Comparison of ENCODE assay signal across 8 cellular contexts in genomic region chr10:30435499-30436117, GRCh38. TPM values are rescaled to one million over a fixed set of nuclear protein-coding genes. Genes with fewer than 3 reads are reported as not detected.
DNase-seq lines count a peak whose midpoint lies in the region; ATAC-seq and TF ChIP-seq lines count a peak whose summit lies in the region.
"Not testable (repeated sequence)": the region's sequence is repeated elsewhere in the genome, so short reads cannot be mapped to it uniquely, and the experiment has no call there.

No MANE protein-coding gene starts in this region.

- H3K4me3 Mint-ChIP-seq in CD4-positive, alpha-beta memory T cell: peak overlapping the region; percentile 83 to 94 (median 91)
- peak overlapping the region; percentile 94 to 96 (median 96) for H3K4me3 Mint-ChIP-seq in IgD-negative memory B cell
- H3K4me3 Mint-ChIP-seq in WTC11: peak overlapping the region; percentile 90

- peaks cover 56% of the 10 kb centered on the region for H3K4me1 ChIP-seq in CD4-positive, alpha-beta memory T cell (ENCODE audit: insufficient read depth, low read length)
- not testable (repeated sequence) for H3K4me1 ChIP-seq in esophagus (ENCODE audit: control insufficient read depth in 2 of 2, insufficient read depth in 2 of 2, low read length in 1 of 2)
- H3K4me1 ChIP-seq in left lung (peaks cover 21 to 69% of the 10 kb centered on the region in 2 donors), neutrophil (ENCODE audit: control insufficient read depth in 1 of 2, insufficient read depth in 1 of 2, low read depth in 1 of 2, low read length in 1 of 2) (peaks cover 74 to 75% of the 10 kb centered on the region in 2 experiments), suprapubic skin (peaks cover 80% of the 10 kb centered on the region)

- H3K27ac Mint-ChIP-seq in CD4-positive, alpha-beta memory T cell: peak overlapping the region; percentile 70 to 94 (median 91)
- H3K27ac Mint-ChIP-seq in IgD-negative memory B cell: peak overlapping the region; percentile 77 to 98 (median 97)
- H3K27ac Mint-ChIP-seq in WTC11: peak overlapping the region; percentile 85

- H3K27me3 ChIP-seq in CD4-positive, alpha-beta memory T cell (ENCODE audit: insufficient read depth, low read length); esophagus (ENCODE audit: control insufficient read depth in 1 of 2, insufficient read depth in 2 of 2, low read length in 2 of 2); left lung; neutrophil; suprapubic skin: not testable (repeated sequence)

- H3K27ac ChIP-seq in CD4-positive, alpha-beta memory T cell (ENCODE audit: low read depth, low read length): peak overlapping the region; percentile 22
- H3K27ac ChIP-seq in esophagus (ENCODE audit: low read depth in 2 of 2, low read length in 1 of 2): peak overlapping the region; percentile 97 to 100
- H3K27ac ChIP-seq in left lung: peak overlapping the region; percentile 100
- peak overlapping the region; percentile 97 for H3K27ac ChIP-seq in neutrophil
- H3K27ac ChIP-seq in suprapubic skin: peak overlapping the region; percentile 100

- H3K36me3 Mint-ChIP-seq in CD4-positive, alpha-beta memory T cell: peaks cover 0 to 19% of the 10 kb centered on the region in 2 donors
- H3K36me3 Mint-ChIP-seq in IgD-negative memory B cell: not testable (repeated sequence)
- H3K36me3 Mint-ChIP-seq in WTC11: peaks cover 16% of the 10 kb centered on the region

- TF ChIP-seq EP300 in suprapubic skin (IDR thresholded peaks at IDR 0.05): not testable (repeated sequence)

- CTCF ChIA-PET in CD4-positive, alpha-beta memory T cell (lab: Charles Lee; ENCODE audit: partially characterized antibody): interaction anchor here (1.2 to 2.0 kb wide), 5 partner anchors 11 to 98 kb away, joined by 3 to 9 read pairs (median 3); no protein-coding TSS in a partner anchor
- CTCF ChIA-PET in WTC11 (lab: Charles Lee): interaction anchor here (0.5 to 1.3 kb wide), 3 partner anchors 44 to 98 kb away, joined by 3 read pairs; no protein-coding TSS in a partner anchor

- H3K36me3 ChIP-seq in CD4-positive, alpha-beta memory T cell (ENCODE audit: insufficient read depth, low read length); esophagus (ENCODE audit: control insufficient read depth in 2 of 2, insufficient read depth in 2 of 2, low read length in 1 of 2); suprapubic skin: not testable (repeated sequence)
- H3K36me3 ChIP-seq in left lung (peaks cover 0 to 38% of the 10 kb centered on the region in 2 donors), neutrophil (peaks cover 17% of the 10 kb centered on the region)

- TF ChIP-seq CTCF in WTC11 (IDR thresholded peaks at IDR 0.05); astrocyte of the spinal cord (IDR thresholded peaks at IDR 0.05; ENCODE audit: low read depth, low read length); left lung (IDR thresholded peaks at IDR 0.05); neutrophil (IDR thresholded peaks at IDR 0.05); suprapubic skin (IDR thresholded peaks at IDR 0.05): not testable (repeated sequence)

- DNase-seq in CD4-positive, alpha-beta memory T cell; WTC11 (ENCODE audit: low spot score); astrocyte of the spinal cord (ENCODE audit: low read depth, low spot score); left lung; suprapubic skin (ENCODE audit: low spot score in 2 of 2): not testable (repeated sequence)

- H3K4me3 ChIP-seq in CD4-positive, alpha-beta memory T cell (ENCODE audit: low read length in 2 of 2): peak overlapping the region in 1 of 2 donors; percentile 21
- H3K4me3 ChIP-seq in astrocyte of the spinal cord (ENCODE audit: low read depth, low read length) (peak overlapping the region; percentile 70), esophagus (ENCODE audit: low read depth in 1 of 2, low read length in 2 of 2) (peak overlapping the region; percentile 87 to 98), left lung (peak overlapping the region; percentile 82 to 96), neutrophil (ENCODE audit: low read depth in 1 of 2, low read length in 1 of 2) (peak overlapping the region; percentile 86 to 96), suprapubic skin (peak overlapping the region; percentile 91)

- not testable (repeated sequence) for TF ChIP-seq POLR2A in suprapubic skin (IDR thresholded peaks at IDR 0.05)

- ATAC-seq in WTC11, left lung: not testable (repeated sequence)

- in situ Hi-C loops in astrocyte of the spinal cord (cut with HindIII; ENCODE audit: low sequenced_read_pairs): not testable (repeated sequence)

- peaks cover 37 to 56% (median 49%) of the 10 kb centered on the region in 4 donors for H3K4me1 Mint-ChIP-seq in CD4-positive, alpha-beta memory T cell
- H3K4me1 Mint-ChIP-seq in IgD-negative memory B cell (peaks cover 52 to 53% (median 53%) of the 10 kb centered on the region in 3 donors), WTC11 (peaks cover 57% of the 10 kb centered on the region)

- intact Hi-C loops in CD4-positive, alpha-beta memory T cell (cut with micrococcal nuclease): loop anchor here (2.0 to 10.0 kb wide), 2 partner anchors 87 to 599 kb away; partner anchors contain the start of genes MTPAP and ZNF438
- intact Hi-C loops in left lung (cut with DNase I): not testable (repeated sequence)

- H3K27me3 Mint-ChIP-seq in CD4-positive, alpha-beta memory T cell; IgD-negative memory B cell: not testable (repeated sequence)
- peaks cover 29% of the 10 kb centered on the region for H3K27me3 Mint-ChIP-seq in WTC11 (ENCODE audit: low read depth)

- not testable (repeated sequence) for H3K9me3 ChIP-seq in CD4-positive, alpha-beta memory T cell (ENCODE audit: control insufficient read depth in 1 of 2, low read length in 2 of 2); esophagus (ENCODE audit: control insufficient read depth in 2 of 2, insufficient read depth in 1 of 2, low read depth in 1 of 2, low read length in 1 of 2); left lung; neutrophil; suprapubic skin

- H3K9me3 Mint-ChIP-seq in CD4-positive, alpha-beta memory T cell; IgD-negative memory B cell; WTC11: not testable (repeated sequence)

- WGBS in esophagus, 2 donors: 54 to 59% methylated on average over 15 of the region's 15 CpGs
- 76% methylated on average over 15 of the region's 15 CpGs for WGBS in suprapubic skin

- POLR2A ChIA-PET in CD4-positive, alpha-beta memory T cell (lab: Charles Lee; ENCODE audit: partially characterized antibody): interaction anchor here (0.9 to 3.8 kb wide), 11 partner anchors 11 to 95 kb away, joined by 3 to 79 read pairs (median 7); no protein-coding TSS in a partner anchor
- POLR2A ChIA-PET in WTC11 (lab: Charles Lee): not testable (repeated sequence)

RNA-seq across cellular contexts. Expression of gene MAP3K8, which starts 1.6 kb away (rescaled TPM):
- total RNA-seq in CD4-positive, alpha-beta memory T cell: 1 to 10 TPM; 5.5 to 6.5 TPM
- polyA plus RNA-seq in CD4-positive, alpha-beta memory T cell: 1 to 10 TPM; 2.7 to 5.9 TPM
- polyA plus RNA-seq in IgD-negative memory B cell (40.0 TPM), esophagus (10 to 100 TPM; 13.7 to 20.1 TPM)
- total RNA-seq in WTC11 (2021) (9.8 to 13.8 TPM (median 11.8 TPM) in 3 replicates), left lung (10 to 100 TPM; 25.2 to 57.3 TPM), suprapubic skin (10 to 100 TPM; 21.9 to 56.4 (median 54.2) TPM)

Comparison
In these comparisons a context has a peak if more than half of its experiments do, and no peak if none do; other contexts are left out.
1. H3K27ac ChIP-seq: peak in every context shown above with its lines; median percentile 100 in left lung; 100 in suprapubic skin; 98 in esophagus; 97 in neutrophil; 22 in CD4-positive, alpha-beta memory T cell.